Comparison of ENCODE assay signal across 23 cellular contexts in genomic region chr2:16113568-16114549, GRCh38.
"Had no signal": no experiment of that assay in that cellular context is flagged by ENCODE, and none has a peak within 500 bp of the region (broad histone marks: within the 10 kb centered on the region; RNA-seq: fewer than 3 reads in every experiment).

No MANE protein-coding gene starts in this region.

- DNase-seq: activated CD4-positive, alpha-beta T cell treated with anti-CD3 and anti-CD28 coated beads for 48 hours; activated CD4-positive, alpha-beta T cell treated with anti-CD3 and anti-CD28 coated beads, Interleukin-2, amount 50 U/mL, for 48 hours; activated CD8-positive, alpha-beta memory T cell treated with anti-CD3 and anti-CD28 coated beads for 24 hours; activated gamma-delta T cell; activated naive CD4-positive, alpha-beta T cell treated with anti-CD3 and anti-CD28 coated beads, Interleukin-2, amount 10 ng/mL, durations not matched to agents 7 days and 5 days; activated naive CD8-positive, alpha-beta T cell treated with anti-CD3 and anti-CD28 coated beads, Interleukin-2, amount 10 ng/mL, durations not matched to agents 7 days and 5 days; dorsolateral prefrontal cortex; hippocampal formation; naive thymus-derived CD8-positive, alpha-beta T cell; occipital lobe; psoas muscle; stimulated activated CD4-positive, alpha-beta T cell treated with anti-CD3 and anti-CD28 coated beads, Interleukin-15, amount 100 ng/mL, for 24 hours; stimulated activated CD4-positive, alpha-beta T cell treated with anti-CD3 and anti-CD28 coated beads, Interleukin-2, amount 100 ng/mL, for 24 hours; stimulated activated naive B cell treated with anti-CD40 and anti-IgM and Interleukin-4, amounts not matched to agents 10 μg/mL and 1 μg/mL and 100 μg/mL, for 72 hours; T-helper 9 cell; tibial artery; WERI-Rb-1 had no signal

- H3K4me3 ChIP-seq: ascending aorta, coronary artery, dorsolateral prefrontal cortex, gastroesophageal sphincter, psoas muscle, suprapubic skin, tibial artery had no signal

- H3K36me3 ChIP-seq: ascending aorta, gastroesophageal sphincter, suprapubic skin, tibial artery, WERI-Rb-1 had no signal

- H3K27me3 ChIP-seq: ascending aorta, dorsolateral prefrontal cortex, gastroesophageal sphincter, suprapubic skin, tibial artery had no signal

- ATAC-seq: activated CD4-positive, CD25-positive, alpha-beta regulatory T cell treated with anti-CD3 and anti-CD28 coated beads, Interleukin-2, amount 50 U/mL, for 24 hours; gastroesophageal sphincter; naive thymus-derived CD8-positive, alpha-beta T cell; psoas muscle; stimulated activated naive B cell treated with anti-CD40 and anti-IgM and Interleukin-4, amounts not matched to agents 10 μg/mL and 1 μg/mL and 100 μg/mL, for 72 hours had no signal

- H3K4me1 ChIP-seq: ascending aorta, gastroesophageal sphincter, parathyroid adenoma, psoas muscle, suprapubic skin, tibial artery had no signal

- H3K27ac ChIP-seq: ascending aorta, coronary artery, dorsolateral prefrontal cortex, gastroesophageal sphincter, parathyroid adenoma, psoas muscle, suprapubic skin, tibial artery, WERI-Rb-1 had no signal

- H3K9me3 ChIP-seq: ascending aorta, gastroesophageal sphincter, psoas muscle, suprapubic skin, tibial artery had no signal
